Comparison of ENCODE assay signal across 25 cellular contexts in genomic region chr2:149766339-149766738, GRCh38.
"Had no signal": no experiment of that assay in that cellular context is flagged by ENCODE, and none has a peak within 500 bp of the region (broad histone marks: within the 10 kb centered on the region; RNA-seq: fewer than 3 reads in every experiment).

No MANE protein-coding gene starts in this region.

- ATAC-seq: activated CD8-positive, alpha-beta memory T cell treated with anti-CD3 and anti-CD28 coated beads, Interleukin-2, amount 10 ng/mL, durations not matched to agents 7 days and 5 days; activated CD8-positive, alpha-beta T cell treated with anti-CD3 and anti-CD28 coated beads for 36 hours; activated naive CD4-positive, alpha-beta T cell treated with anti-CD3 and anti-CD28 coated beads, Interleukin-2, amount 50 U/mL, for 72 hours; activated T-helper 17 cell treated with anti-CD3 and anti-CD28 coated beads, Interleukin-2, amount 50 U/mL, for 72 hours; left lobe of liver; natural killer cell; pancreas; psoas muscle had no signal

- DNase-seq: activated CD4-positive, alpha-beta T cell treated with anti-CD3 and anti-CD28 coated beads, Interleukin-2, amount 10 ng/mL, durations not matched to agents 7 days and 5 days; activated CD4-positive, CD25-positive, alpha-beta regulatory T cell treated with anti-CD3 and anti-CD28 coated beads, Interleukin-2, amount 50 U/mL, for 72 hours; activated CD8-positive, alpha-beta memory T cell treated with anti-CD3 and anti-CD28 coated beads, Interleukin-2, amount 10 ng/mL, durations not matched to agents 7 days and 5 days; activated CD8-positive, alpha-beta T cell treated with anti-CD3 and anti-CD28 coated beads for 36 hours; cerebellar nuclear complex; foreskin melanocyte; glutamatergic neuron; immature natural killer cell; midbrain; natural killer cell; pancreas; psoas muscle; right cardiac atrium; stimulated activated CD4-positive, alpha-beta T cell treated with anti-CD3 and anti-CD28 coated beads, Interleukin-1b, Interleukin-23, amount 100 ng/mL, for 48 hours; substantia nigra; T-helper 1 cell; WERI-Rb-1 had no signal

- H3K4me3 ChIP-seq: breast epithelium, coronary artery, esophagus muscularis mucosa, hepatocyte, pancreas, psoas muscle, tibial artery had no signal
